In genomic region chr7:110877086-110877485, GRCh38 we compare ENCODE assay signal across 11 cellular contexts.
"Had no signal": no experiment of that assay in that cellular context is flagged by ENCODE, and none has a peak within 500 bp of the region (broad histone marks: within the 10 kb centered on the region; RNA-seq: fewer than 3 reads in every experiment).

No MANE protein-coding gene starts in this region.

- H3K4me1 Mint-ChIP-seq: T-helper 17 cell had no signal

- H3K27me3 Mint-ChIP-seq: activated CD4-positive, alpha-beta T cell treated with anti-CD3 and anti-CD28 coated beads, Interleukin-2, amount 10 ng/mL, durations not matched to agents 7 days and 5 days; T-helper 17 cell; type B pancreatic cell had no signal

- H3K4me3 Mint-ChIP-seq: activated CD4-positive, alpha-beta T cell treated with anti-CD3 and anti-CD28 coated beads, Interleukin-2, amount 10 ng/mL, durations not matched to agents 7 days and 5 days; T-helper 17 cell; type B pancreatic cell had no signal

- DNase-seq: activated CD4-positive, alpha-beta T cell treated with anti-CD3 and anti-CD28 coated beads, Interleukin-2, amount 10 ng/mL, durations not matched to agents 7 days and 5 days; activated CD4-positive, CD25-positive, alpha-beta regulatory T cell; activated T-cell treated with anti-CD3 and anti-CD28 coated beads, Interleukin-2, amount 50 U/mL, for 1 hour; amygdala; posterior cingulate gyrus; stimulated activated CD4-positive, alpha-beta T cell treated with anti-CD3 and anti-CD28 coated beads, Interleukin-1b, Interleukin-23, amount 100 ng/mL, for 48 hours; stimulated activated naive CD4-positive, alpha-beta T cell; T-helper 17 cell had no signal

- H3K36me3 ChIP-seq: neutrophil had no signal

- H3K9me3 ChIP-seq: neutrophil had no signal

- H3K27ac ChIP-seq: neutrophil had no signal

- H3K9me3 Mint-ChIP-seq: activated naive CD4-positive, alpha-beta T cell treated with anti-CD3 and anti-CD28 coated beads, Interleukin-2, amount 50 U/mL, for 72 hours had no signal

- H3K27me3 ChIP-seq: neutrophil had no signal

- H3K36me3 Mint-ChIP-seq: activated naive CD4-positive, alpha-beta T cell treated with anti-CD3 and anti-CD28 coated beads, Interleukin-2, amount 50 U/mL, for 72 hours; type B pancreatic cell had no signal

- ATAC-seq: activated naive CD4-positive, alpha-beta T cell treated with anti-CD3 and anti-CD28 coated beads, Interleukin-2, amount 50 U/mL, for 72 hours; T-helper 17 cell had no signal

- H3K27ac Mint-ChIP-seq: activated CD4-positive, alpha-beta T cell treated with anti-CD3 and anti-CD28 coated beads, Interleukin-2, amount 10 ng/mL, durations not matched to agents 7 days and 5 days; activated naive CD4-positive, alpha-beta T cell treated with anti-CD3 and anti-CD28 coated beads, Interleukin-2, amount 50 U/mL, for 72 hours; T-helper 17 cell; type B pancreatic cell had no signal
